In genomic region chr22:37046589-37046988, GRCh38 we compare ENCODE assay signal across 13 cellular contexts. TPM values are rescaled to one million over a fixed set of nuclear protein-coding genes. Genes with fewer than 3 reads are reported as not detected.
DNase-seq lines count a peak whose midpoint lies in the region; ATAC-seq and TF ChIP-seq lines count a peak whose summit lies in the region.
"Had no signal": no experiment of that assay in that cellular context is flagged by ENCODE, and none has a peak within 500 bp of the region (broad histone marks: within the 10 kb centered on the region; RNA-seq: fewer than 3 reads in every experiment).

No MANE protein-coding gene starts in this region.

- no peak overlapping the region for H2BK5ac ChIP-seq in mesenchymal stem cell (ENCODE audit: low read depth, low read length, poor library complexity, severe bottlenecking)

- H3K36me3 ChIP-seq in right atrium auricular region (no peaks in the 10 kb centered on the region), mesenchymal stem cell (ENCODE audit: control insufficient read depth in 1 of 2, insufficient read depth in 2 of 2, low read depth in 1 of 2, low read length in 2 of 2) (no peaks in the 10 kb centered on the region), uterus (no peaks in the 10 kb centered on the region), Karpas-422 (ENCODE audit: insufficient read depth, low read length) (no peaks in the 10 kb centered on the region)

- no peak overlapping the region for H3K9ac ChIP-seq in mesenchymal stem cell (ENCODE audit: low read length)
- no peak overlapping the region for H3K9ac ChIP-seq in Karpas-422 (ENCODE audit: low read length)

- H3K9me2 ChIP-seq in Karpas-422 (replicated peaks; ENCODE audit: insufficient read depth, low read length): no peaks in the 10 kb centered on the region

- intact Hi-C loops in right cardiac atrium (cut with DNase I): no loop called here
- intact Hi-C loops in uterus (cut with DNase I; ENCODE audit: low total_unique reads): no loop called here

- no peak overlapping the region for H3K18ac ChIP-seq in mesenchymal stem cell (ENCODE audit: low read depth in 1 of 2, low read length in 2 of 2)

- no peak for TF ChIP-seq CTCF in right atrium auricular region (IDR thresholded peaks at IDR 0.05)
- no peak for TF ChIP-seq CTCF in RWPE1 (conservative IDR thresholded peaks at IDR 0.05; ENCODE audit: low read depth)
- TF ChIP-seq CTCF in type B pancreatic cell (conservative IDR thresholded peaks at IDR 0.05): no peak
- no peak for TF ChIP-seq CTCF in uterus (IDR thresholded peaks at IDR 0.05)

- H2AFZ ChIP-seq in mesenchymal stem cell (ENCODE audit: low read depth, low read length): no peak overlapping the region
- no peak overlapping the region for H2AFZ ChIP-seq in Karpas-422 (ENCODE audit: low read length)

- H2BK15ac ChIP-seq in mesenchymal stem cell (ENCODE audit: low read depth, poor library complexity, severe bottlenecking): no peak overlapping the region

- H2BK120ac ChIP-seq in mesenchymal stem cell (ENCODE audit: low read depth, low read length): no peak overlapping the region

- H3K9me3 Mint-ChIP-seq in type B pancreatic cell: no peaks in the 10 kb centered on the region
- H3K9me3 Mint-ChIP-seq: CD8-positive, alpha-beta memory T cell; IgD-negative memory B cell had no signal

- H3K27ac Mint-ChIP-seq in type B pancreatic cell: no peak overlapping the region
- H3K27ac Mint-ChIP-seq: B cell; CD8-positive, alpha-beta memory T cell had no signal

- no peaks in the 10 kb centered on the region for H3K27me3 Mint-ChIP-seq in type B pancreatic cell
- H3K27me3 Mint-ChIP-seq: IgD-negative memory B cell had no signal

- H3K9me3 ChIP-seq in right cardiac atrium (ENCODE audit: control insufficient read depth, low read length) (no peaks in the 10 kb centered on the region), right atrium auricular region (no peaks in the 10 kb centered on the region), mesenchymal stem cell (ENCODE audit: control insufficient read depth, low read length) (no peaks in the 10 kb centered on the region), uterus (no peaks in the 10 kb centered on the region), Karpas-422 (ENCODE audit: low read length) (no peaks in the 10 kb centered on the region)
- H3K9me3 ChIP-seq: Caco-2 had no signal

- H3K79me2 ChIP-seq in Karpas-422 (ENCODE audit: low read length): no peaks in the 10 kb centered on the region

- H3K4me1 Mint-ChIP-seq in type B pancreatic cell (ENCODE audit: unreplicated experiment): peaks cover 4% of the 10 kb centered on the region

- H3K23ac ChIP-seq in mesenchymal stem cell (ENCODE audit: low read length in 2 of 2): no peak overlapping the region

- 88% methylated on average over 6 of the region's 6 CpGs for WGBS in right cardiac atrium
- WGBS in mesenchymal stem cell: 94% methylated on average over 6 of the region's 6 CpGs

- no peaks in the 10 kb centered on the region for H3K36me3 Mint-ChIP-seq in type B pancreatic cell
- H3K36me3 Mint-ChIP-seq: CD8-positive, alpha-beta memory T cell; IgD-negative memory B cell had no signal

- no peak overlapping the region for H3K14ac ChIP-seq in mesenchymal stem cell (ENCODE audit: low read length in 2 of 2)

- H3K27me3 ChIP-seq in right cardiac atrium (ENCODE audit: control insufficient read depth, insufficient read depth) (no peaks in the 10 kb centered on the region), right atrium auricular region (no peaks in the 10 kb centered on the region), mesenchymal stem cell (ENCODE audit: control insufficient read depth in 1 of 2, insufficient read depth in 1 of 2, low read length in 2 of 2) (peaks cover 6 to 9% of the 10 kb centered on the region in 2 experiments), uterus (no peaks in the 10 kb centered on the region), Karpas-422 (ENCODE audit: low read length) (no peaks in the 10 kb centered on the region)

- H3K79me1 ChIP-seq in mesenchymal stem cell (replicated peaks; ENCODE audit: low read length, poor library complexity, severe bottlenecking): no peaks in the 10 kb centered on the region

- no peak overlapping the region for H3K4me3 ChIP-seq in right cardiac atrium (ENCODE audit: low read length)
- H3K4me3 ChIP-seq in right atrium auricular region: no peak overlapping the region
- no peak overlapping the region for H3K4me3 ChIP-seq in mesenchymal stem cell (ENCODE audit: insufficient read depth in 1 of 2, low read depth in 1 of 2, low read length in 2 of 2)
- no peak overlapping the region for H3K4me3 ChIP-seq in uterus
- no peak overlapping the region for H3K4me3 ChIP-seq in Karpas-422 (ENCODE audit: low read length)

- H4K8ac ChIP-seq in mesenchymal stem cell (ENCODE audit: low read length): no peak overlapping the region

- no peak overlapping the region for H3K4ac ChIP-seq in mesenchymal stem cell (ENCODE audit: low read depth in 1 of 2, low read length in 2 of 2)

- H3K4me3 Mint-ChIP-seq in type B pancreatic cell: no peak overlapping the region
- H3K4me3 Mint-ChIP-seq: B cell; CD8-positive, alpha-beta memory T cell; IgD-negative memory B cell had no signal

- DNase-seq in right cardiac atrium: peak in 2 of 3 donors; percentile 18 to 46
- no peak for DNase-seq in right atrium auricular region (ENCODE audit: low spot score)
- DNase-seq in RWPE1 (ENCODE audit: low spot score): no peak
- DNase-seq in mesenchymal stem cell: no peak
- peak; percentile 59 for DNase-seq in type B pancreatic cell (ENCODE audit: extremely low spot score, unreplicated experiment)
- DNase-seq in NCI-H748 treated with DMSO at 0.1 percent for 48 hours (lab: John Stamatoyannopoulos, UW): no peak
- no peak for DNase-seq in uterus
- DNase-seq in Karpas-422: no peak
- DNase-seq: Caco-2; CD8-positive, alpha-beta memory T cell had no signal

- ATAC-seq in right cardiac atrium: no peak
- ATAC-seq: HCT116 had no signal

- H3K27ac ChIP-seq in right cardiac atrium (ENCODE audit: low read length): no peak overlapping the region
- no peak overlapping the region for H3K27ac ChIP-seq in right atrium auricular region
- H3K27ac ChIP-seq in RWPE1: 0 out of 2 replicates have a peak overlapping the region, but pooled peaks have one; percentile 2
- no peak overlapping the region for H3K27ac ChIP-seq in mesenchymal stem cell (ENCODE audit: low read length, poor library complexity, severe bottlenecking)
- H3K27ac ChIP-seq in uterus: no peak overlapping the region
- no peak overlapping the region for H3K27ac ChIP-seq in Karpas-422 (ENCODE audit: low read length)

- no peaks in the 10 kb centered on the region; the same call in 1 of the 2 replicates for H4K20me1 ChIP-seq in Karpas-422 (ENCODE audit: insufficient read depth, low read depth, low read length)

- CTCF ChIA-PET in RWPE1 (lab: Yijun Ruan, JAX): no interaction called here

- TF ChIP-seq POLR2A in uterus (IDR thresholded peaks at IDR 0.05): no peak

- H2BK12ac ChIP-seq in mesenchymal stem cell (ENCODE audit: low read length in 2 of 2): no peak overlapping the region

- no peaks in the 10 kb centered on the region for H3K4me1 ChIP-seq in right cardiac atrium (ENCODE audit: control insufficient read depth, insufficient read depth, low read length)
- peaks cover 0 to 6% of the 10 kb centered on the region in 2 donors for H3K4me1 ChIP-seq in right atrium auricular region
- H3K4me1 ChIP-seq in mesenchymal stem cell (ENCODE audit: control insufficient read depth, insufficient read depth, low read depth, low read length): peaks cover 21% of the 10 kb centered on the region
- H3K4me1 ChIP-seq in uterus: no peaks in the 10 kb centered on the region
- peaks cover 3% of the 10 kb centered on the region for H3K4me1 ChIP-seq in Karpas-422 (ENCODE audit: low read length)

- H2AK5ac ChIP-seq in mesenchymal stem cell (ENCODE audit: low read length, severe bottlenecking): peak overlapping the region; percentile 18

- H4K91ac ChIP-seq in mesenchymal stem cell (ENCODE audit: low read length): no peak overlapping the region

- POLR2A ChIA-PET in RWPE1 (lab: Yijun Ruan, JAX; ENCODE audit: low non-redundant PET): no interaction called here

- H3K4me2 ChIP-seq in mesenchymal stem cell (ENCODE audit: low read length, poor library complexity, severe bottlenecking) (no peak overlapping the region), Karpas-422 (ENCODE audit: low read depth, low read length, poor library complexity, severe bottlenecking) (no peak overlapping the region)

RNA-seq across cellular contexts. Expression of gene KCTD17, which starts 5.0 kb away (rescaled TPM):
- total RNA-seq in right cardiac atrium (10 to 100 TPM; 24.8 to 37.8 (median 32.2) TPM), right atrium auricular region (10 to 100 TPM; 44.9 to 54.8 TPM), type B pancreatic cell (ENCODE audit: low replicate concordance) (11.1 and 53.7 TPM in 2 replicates), uterus (10 to 100 TPM in 2 of 4 donors, 1 to 10 TPM in 1, under 1 TPM in 1; 0.59 to 31.7 (median 15.4) TPM)
- polyA plus RNA-seq in right cardiac atrium: 34.4 TPM
- polyA plus RNA-seq in mesenchymal stem cell (2013, experiment 1 of 2): 17.9 TPM
- 20.1 TPM for polyA plus RNA-seq in mesenchymal stem cell (2013, experiment 2 of 2)
- total RNA-seq in Karpas-422 (2014; rRNA removed; shearing (Covaris generic); ENCODE audit: low replicate concordance): 17.5 and 24.9 TPM in 2 replicates

RNA-seq across cellular contexts. Expression of gene MPST, which starts 27.0 kb away (rescaled TPM):
- total RNA-seq in right cardiac atrium (10 to 100 TPM; 49.6 to 65.7 (median 54.2) TPM), right atrium auricular region (100 to 1,000 TPM; 102 to 116 TPM), type B pancreatic cell (ENCODE audit: low replicate concordance) (56.6 and 71.3 TPM in 2 replicates), uterus (100 to 1,000 TPM in 2 of 4 donors, 10 to 100 TPM in 2; 37.1 to 152 (median 84.1) TPM)
- polyA plus RNA-seq in right cardiac atrium: 93.0 TPM
- 81.0 TPM for polyA plus RNA-seq in mesenchymal stem cell (2013, experiment 1 of 2)
- 80.4 TPM for polyA plus RNA-seq in mesenchymal stem cell (2013, experiment 2 of 2)
- total RNA-seq in Karpas-422 (2014; rRNA removed; shearing (Covaris generic); ENCODE audit: low replicate concordance): 26.1 and 53.7 TPM in 2 replicates

RNA-seq across cellular contexts. Expression of gene TST, which starts 27.3 kb away (rescaled TPM):
- total RNA-seq in right cardiac atrium: 10 to 100 TPM; 31.7 to 53.6 (median 36.6) TPM
- polyA plus RNA-seq in right cardiac atrium: 67.9 TPM
- total RNA-seq in right atrium auricular region: 10 to 100 TPM; 55.0 to 82.1 TPM
- polyA plus RNA-seq in mesenchymal stem cell (2013, experiment 1 of 2): 38.9 TPM
- 40.6 TPM for polyA plus RNA-seq in mesenchymal stem cell (2013, experiment 2 of 2)
- 30.8 and 34.0 TPM in 2 replicates for total RNA-seq in type B pancreatic cell (ENCODE audit: low replicate concordance)
- total RNA-seq in uterus: 10 to 100 TPM; 19.6 to 36.8 (median 25.1) TPM
- total RNA-seq in Karpas-422 (2014; rRNA removed; shearing (Covaris generic); ENCODE audit: low replicate concordance): 6.0 and 8.3 TPM in 2 replicates

Comparison
In these comparisons a context has a peak if more than half of its experiments do, and no peak if none do; other contexts are left out.
1. DNase-seq: peak in right cardiac atrium (2 of 3) and type B pancreatic cell (single experiment); none in right atrium auricular region (single experiment), RWPE1 (single experiment), mesenchymal stem cell (single experiment), NCI-H748 treated with DMSO at 0.1 percent for 48 hours (single experiment), uterus (0 of 2) and Karpas-422 (single experiment).